In genomic region chr17:50094243-50094752, GRCh38 we compare ENCODE assay signal across 8 cellular contexts. TPM values are rescaled to one million over a fixed set of nuclear protein-coding genes. Genes with fewer than 3 reads are reported as not detected.
DNase-seq lines count a peak whose midpoint lies in the region; ATAC-seq, FAIRE-seq and TF ChIP-seq lines count a peak whose summit lies in the region.

No MANE protein-coding gene starts in this region.

- no peaks in the 10 kb centered on the region for H3K27me3 ChIP-seq in GM06990 (replicated peaks; ENCODE audit: control insufficient read depth, insufficient read depth, low read length)

- FAIRE-seq in endometrium (lab: Jason Lieb, UNC) = peak; percentile 51

- H3K36me3 ChIP-seq in GM06990 (ENCODE audit: control insufficient read depth, insufficient read depth, low read length) = no peaks in the 10 kb centered on the region; the same call in none of the 2 replicates

- no peaks in the 10 kb centered on the region for H3K36me3 Mint-ChIP-seq in activated CD8-positive, alpha-beta memory T cell treated with anti-CD3 and anti-CD28 coated beads, Interleukin-2, amount 10 ng/mL, durations not matched to agents 7 days and 5 days

- peak overlapping the region; percentile 84 for H3K4me3 ChIP-seq in GM06990 (replicated peaks; ENCODE audit: low read depth, low read length)

- CTCF ChIA-PET in activated CD8-positive, alpha-beta memory T cell treated with anti-CD3 and anti-CD28 coated beads, Interleukin-2, amount 10 ng/mL, durations not matched to agents 7 days and 5 days (lab: Charles Lee) = interaction anchor here (0.7 to 5.3 kb wide), 60 partner anchors 9 to 537 kb away, joined by 3 to 58 read pairs (median 5); partner anchors contain the start of genes ITGA3, PPP1R9B, SAMD14 and SGCA

- peak overlapping the region; percentile 91 for H3K27ac Mint-ChIP-seq in activated CD8-positive, alpha-beta memory T cell treated with anti-CD3 and anti-CD28 coated beads, Interleukin-2, amount 10 ng/mL, durations not matched to agents 7 days and 5 days

- peak overlapping the region; percentile 96 for H3K4me3 Mint-ChIP-seq in activated CD8-positive, alpha-beta memory T cell treated with anti-CD3 and anti-CD28 coated beads, Interleukin-2, amount 10 ng/mL, durations not matched to agents 7 days and 5 days

- H3K9me3 Mint-ChIP-seq in activated CD8-positive, alpha-beta memory T cell treated with anti-CD3 and anti-CD28 coated beads, Interleukin-2, amount 10 ng/mL, durations not matched to agents 7 days and 5 days (ENCODE audit: low read depth) = no peaks in the 10 kb centered on the region

- peak; percentile 43 for ATAC-seq in activated CD8-positive, alpha-beta memory T cell treated with anti-CD3 and anti-CD28 coated beads, Interleukin-2, amount 10 ng/mL, durations not matched to agents 7 days and 5 days
- ATAC-seq in HG02588 (IDR thresholded peaks at IDR 0.05; ENCODE audit: unreplicated experiment) = no peak

- DNase-seq in GM06990 (ENCODE audit: extremely low read depth, insufficient read length) (peak; percentile 73), HT1080 (ENCODE audit: low read depth) (peak; percentile 75), NK-92 (lab: John Stamatoyannopoulos, UW; ENCODE audit: unreplicated experiment) (peak; percentile 20), mesenteric fat pad (ENCODE audit: low spot score) (peak; percentile 95)
- DNase-seq in activated CD8-positive, alpha-beta memory T cell treated with anti-CD3 and anti-CD28 coated beads, Interleukin-2, amount 10 ng/mL, durations not matched to agents 7 days and 5 days = peak; percentile 92
- peak; percentile 70 for DNase-seq in stimulated activated CD8-positive, alpha-beta memory T cell treated with anti-CD3 and anti-CD28 coated beads, Interleukin-12 subunit alpha, Interleukin-12 subunit beta, amount 100 ng/mL, for 4 hours (ENCODE audit: low read depth)

- TF ChIP-seq CTCF in GM06990 (IDR thresholded peaks at IDR 0.05; ENCODE audit: insufficient read depth, low read length, poor library complexity, severe bottlenecking) = peak; percentile 88

- peaks cover 19% of the 10 kb centered on the region for H3K4me1 Mint-ChIP-seq in activated CD8-positive, alpha-beta memory T cell treated with anti-CD3 and anti-CD28 coated beads, Interleukin-2, amount 10 ng/mL, durations not matched to agents 7 days and 5 days

- H3K27me3 Mint-ChIP-seq in activated CD8-positive, alpha-beta memory T cell treated with anti-CD3 and anti-CD28 coated beads, Interleukin-2, amount 10 ng/mL, durations not matched to agents 7 days and 5 days = no peaks in the 10 kb centered on the region

RNA-seq across cellular contexts. Expression of gene PDK2, which starts 0.9 kb away (rescaled TPM):
- 3.3 and 3.9 TPM in 2 replicates for total RNA-seq in HT1080 (2014; rRNA removed; shearing (Covaris generic))
- polyA plus RNA-seq in HT1080 (2015; cell fraction: cytosol; rRNA removed) = 5.8 and 6.9 TPM in 2 replicates
- 5.8 and 6.4 TPM in 2 replicates for polyA plus RNA-seq in HT1080 (2015; cell fraction: nucleus; rRNA removed)
- 10 to 100 TPM; 13.6 to 20.9 TPM for total RNA-seq in activated CD8-positive, alpha-beta memory T cell treated with anti-CD3 and anti-CD28 coated beads, Interleukin-2, amount 10 ng/mL, durations not matched to agents 7 days and 5 days
- 41.9 TPM for total RNA-seq in mesenteric fat pad

RNA-seq across cellular contexts. Expression of gene SAMD14, which starts 35.7 kb away (rescaled TPM):
- 0.50 TPM in 1 of 2 replicates, not detected in the other for total RNA-seq in HT1080 (2014; rRNA removed; shearing (Covaris generic))
- polyA plus RNA-seq in HT1080 (2015; cell fraction: cytosol; rRNA removed) = 0.09 and 0.50 TPM in 2 replicates
- 0.39 TPM in 1 of 2 replicates, not detected in the other for polyA plus RNA-seq in HT1080 (2015; cell fraction: nucleus; rRNA removed)
- total RNA-seq in activated CD8-positive, alpha-beta memory T cell treated with anti-CD3 and anti-CD28 coated beads, Interleukin-2, amount 10 ng/mL, durations not matched to agents 7 days and 5 days = 1 to 10 TPM in 1 of 2 experiments, under 1 TPM in 1; 0.35 to 1.1 TPM
- total RNA-seq in mesenteric fat pad = 1.4 TPM

RNA-seq across cellular contexts. Expression of gene ITGA3, which starts 38.4 kb away (rescaled TPM):
- 680 and 729 TPM in 2 replicates for total RNA-seq in HT1080 (2014; rRNA removed; shearing (Covaris generic))
- 478 and 533 TPM in 2 replicates for polyA plus RNA-seq in HT1080 (2015; cell fraction: cytosol; rRNA removed)
- polyA plus RNA-seq in HT1080 (2015; cell fraction: nucleus; rRNA removed) = 1,609 and 1,788 TPM in 2 replicates
- 10 to 100 TPM; 10.3 to 11.3 TPM for total RNA-seq in activated CD8-positive, alpha-beta memory T cell treated with anti-CD3 and anti-CD28 coated beads, Interleukin-2, amount 10 ng/mL, durations not matched to agents 7 days and 5 days
- 14.4 TPM for total RNA-seq in mesenteric fat pad

RNA-seq across cellular contexts. Expression of gene PPP1R9B, which starts 56.2 kb away (rescaled TPM):
- 38.7 and 46.4 TPM in 2 replicates for total RNA-seq in HT1080 (2014; rRNA removed; shearing (Covaris generic))
- 25.9 and 28.0 TPM in 2 replicates for polyA plus RNA-seq in HT1080 (2015; cell fraction: cytosol; rRNA removed)
- 71.5 and 71.7 TPM in 2 replicates for polyA plus RNA-seq in HT1080 (2015; cell fraction: nucleus; rRNA removed)
- 100 to 1,000 TPM; 108 to 121 TPM for total RNA-seq in activated CD8-positive, alpha-beta memory T cell treated with anti-CD3 and anti-CD28 coated beads, Interleukin-2, amount 10 ng/mL, durations not matched to agents 7 days and 5 days
- 56.5 TPM for total RNA-seq in mesenteric fat pad

Comparison
In these comparisons a context has a peak if more than half of its experiments do, and no peak if none do; other contexts are left out.
1. DNase-seq: peak in every context shown above with its lines; median percentile 95 in mesenteric fat pad; 92 in activated CD8-positive, alpha-beta memory T cell treated with anti-CD3 and anti-CD28 coated beads, Interleukin-2, amount 10 ng/mL, durations not matched to agents 7 days and 5 days; 75 in HT1080; 73 in GM06990; 70 in stimulated activated CD8-positive, alpha-beta memory T cell treated with anti-CD3 and anti-CD28 coated beads, Interleukin-12 subunit alpha, Interleukin-12 subunit beta, amount 100 ng/mL, for 4 hours; 20 in NK-92.
2. RNA of gene ITGA3, which starts 38.4 kb away (total RNA-seq): 680 to 729 TPM in HT1080; 14.4 TPM in mesenteric fat pad (single experiment) and 10.3 to 11.3 TPM in activated CD8-positive, alpha-beta memory T cell treated with anti-CD3 and anti-CD28 coated beads, Interleukin-2, amount 10 ng/mL, durations not matched to agents 7 days and 5 days; every median in the first group is over 10 times any median in the second.